ENCODE assay signal across 8 cellular contexts in the genomic region with DNA sequence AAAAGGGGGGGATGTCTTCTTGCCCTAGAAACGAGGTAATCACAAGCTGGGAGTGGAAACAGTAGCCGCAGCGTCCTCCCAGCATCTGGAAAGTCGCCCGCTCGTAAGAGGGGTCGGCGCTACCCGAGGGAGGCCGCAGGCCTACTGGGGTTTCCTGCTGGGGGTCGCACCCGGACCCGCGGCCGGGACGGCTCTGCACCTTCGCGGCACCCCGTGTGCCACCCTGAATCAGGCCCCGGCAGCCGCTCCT. TPM values are rescaled to one million over a fixed set of nuclear protein-coding genes. Genes with fewer than 3 reads are reported as not detected.
DNase-seq lines count a peak whose midpoint lies in the region; ATAC-seq and TF ChIP-seq lines count a peak whose summit lies in the region.

No MANE protein-coding gene starts in this region.

- intact Hi-C loops in right cardiac atrium (cut with DNase I), result loop anchor here in 1 of 4 donors (10.0 kb wide), 1 partner anchor 158 kb away; no protein-coding TSS in a partner anchor

- H3K27me3 ChIP-seq in right cardiac atrium (ENCODE audit: control insufficient read depth, insufficient read depth), result no peaks in the 10 kb centered on the region

- H3K9me3 ChIP-seq in right cardiac atrium (ENCODE audit: control insufficient read depth, low read length), result no peaks in the 10 kb centered on the region

- H3K4me3 ChIP-seq in right cardiac atrium (ENCODE audit: low read length), result peak overlapping the region; percentile 65

- ATAC-seq in right cardiac atrium (no peak), GM18870 (IDR thresholded peaks at IDR 0.05; ENCODE audit: unreplicated experiment) (no peak)
- ATAC-seq in stimulated activated effector memory CD8-positive, alpha-beta T cell treated with anti-CD3 and anti-CD28 coated beads, Interleukin-12 subunit alpha, Interleukin-12 subunit beta, amount 100 ng/mL, for 72 hours, result no peak

- peaks cover 63% of the 10 kb centered on the region for H3K4me1 Mint-ChIP-seq in activated T-cell treated with anti-CD3 and anti-CD28 coated beads, Interleukin-2, amount 50 U/mL, for 24 hours (ENCODE audit: low read depth)
- peaks cover 43% of the 10 kb centered on the region for H3K4me1 Mint-ChIP-seq in activated CD4-positive, alpha-beta memory T cell treated with anti-CD3 and anti-CD28 coated beads, Interleukin-2, amount 10 ng/mL, durations not matched to agents 7 days and 5 days
- peaks cover 30% of the 10 kb centered on the region for H3K4me1 Mint-ChIP-seq in stimulated activated effector memory CD8-positive, alpha-beta T cell treated with anti-CD3 and anti-CD28 coated beads, Interleukin-12 subunit alpha, Interleukin-12 subunit beta, amount 100 ng/mL, for 72 hours

- CTCF ChIA-PET in activated CD4-positive, alpha-beta memory T cell treated with anti-CD3 and anti-CD28 coated beads, Interleukin-2, amount 10 ng/mL, durations not matched to agents 7 days and 5 days (lab: Charles Lee), result interaction anchor here (1.0 to 2.3 kb wide), 4 partner anchors 24 to 134 kb away, joined by 3 to 10 read pairs (median 6); a partner anchor contains a TSS

- H3K36me3 Mint-ChIP-seq in activated T-cell treated with anti-CD3 and anti-CD28 coated beads, Interleukin-2, amount 50 U/mL, for 24 hours (ENCODE audit: low read depth), result peaks cover 62% of the 10 kb centered on the region
- H3K36me3 Mint-ChIP-seq in activated CD4-positive, alpha-beta memory T cell treated with anti-CD3 and anti-CD28 coated beads, Interleukin-2, amount 10 ng/mL, durations not matched to agents 7 days and 5 days (ENCODE audit: low read depth), result peaks cover 55% of the 10 kb centered on the region
- H3K36me3 Mint-ChIP-seq in stimulated activated effector memory CD8-positive, alpha-beta T cell treated with anti-CD3 and anti-CD28 coated beads, Interleukin-12 subunit alpha, Interleukin-12 subunit beta, amount 100 ng/mL, for 72 hours, result peaks cover 95% of the 10 kb centered on the region

- peak overlapping the region; percentile 98 for H3K27ac ChIP-seq in right cardiac atrium (ENCODE audit: low read length)

- H3K9me3 Mint-ChIP-seq in activated T-cell treated with anti-CD3 and anti-CD28 coated beads, Interleukin-2, amount 50 U/mL, for 24 hours, result no peaks in the 10 kb centered on the region
- H3K9me3 Mint-ChIP-seq in activated CD4-positive, alpha-beta memory T cell treated with anti-CD3 and anti-CD28 coated beads, Interleukin-2, amount 10 ng/mL, durations not matched to agents 7 days and 5 days, result no peaks in the 10 kb centered on the region
- H3K9me3 Mint-ChIP-seq in stimulated activated effector memory CD8-positive, alpha-beta T cell treated with anti-CD3 and anti-CD28 coated beads, Interleukin-12 subunit alpha, Interleukin-12 subunit beta, amount 100 ng/mL, for 72 hours, result no peaks in the 10 kb centered on the region

- in situ Hi-C loops in GM13976 (cut with MboI; ENCODE audit: low sequenced_read_pairs, unreplicated experiment), result no loop called here

- POLR2A ChIA-PET in activated CD4-positive, alpha-beta memory T cell treated with anti-CD3 and anti-CD28 coated beads, Interleukin-2, amount 10 ng/mL, durations not matched to agents 7 days and 5 days (lab: Charles Lee), result interaction anchor here (0.7 to 6.5 kb wide), 25 partner anchors 8 to 639 kb away, joined by 3 to 75 read pairs (median 4); a partner anchor contains a TSS

- peaks cover 11% of the 10 kb centered on the region for H3K4me1 ChIP-seq in right cardiac atrium (ENCODE audit: control insufficient read depth, insufficient read depth, low read length)

- H3K27me3 Mint-ChIP-seq in activated T-cell treated with anti-CD3 and anti-CD28 coated beads, Interleukin-2, amount 50 U/mL, for 24 hours, result no peaks in the 10 kb centered on the region
- no peaks in the 10 kb centered on the region for H3K27me3 Mint-ChIP-seq in activated CD4-positive, alpha-beta memory T cell treated with anti-CD3 and anti-CD28 coated beads, Interleukin-2, amount 10 ng/mL, durations not matched to agents 7 days and 5 days

- no peak for DNase-seq in activated T-cell treated with anti-CD3 and anti-CD28 coated beads, Interleukin-2, amount 50 U/mL, for 24 hours
- DNase-seq in activated T-cell treated with anti-CD3 and anti-CD28 coated beads, Interleukin-2, amount 50 U/mL, for 1 hour, result no peak
- DNase-seq in activated CD4-positive, alpha-beta memory T cell treated with anti-CD3 and anti-CD28 coated beads, Interleukin-2, amount 10 ng/mL, durations not matched to agents 7 days and 5 days, result no peak
- DNase-seq in right cardiac atrium (no peak), NCI-H2081 (lab: John Stamatoyannopoulos, UW) (no peak), GM13976 (ENCODE audit: low spot score) (no peak)
- DNase-seq in stimulated activated effector memory CD8-positive, alpha-beta T cell treated with anti-CD3 and anti-CD28 coated beads, Interleukin-12 subunit alpha, Interleukin-12 subunit beta, amount 100 ng/mL, for 72 hours (ENCODE audit: low spot score in 2 of 2), result no peak

- WGBS in right cardiac atrium, result under 1% methylated on average over 21 of the region's 21 CpGs

- H3K27ac Mint-ChIP-seq in activated T-cell treated with anti-CD3 and anti-CD28 coated beads, Interleukin-2, amount 50 U/mL, for 24 hours, result peak overlapping the region; percentile 99
- H3K27ac Mint-ChIP-seq in activated CD4-positive, alpha-beta memory T cell treated with anti-CD3 and anti-CD28 coated beads, Interleukin-2, amount 10 ng/mL, durations not matched to agents 7 days and 5 days, result peak overlapping the region; percentile 99
- peak overlapping the region; percentile 100 for H3K27ac Mint-ChIP-seq in stimulated activated effector memory CD8-positive, alpha-beta T cell treated with anti-CD3 and anti-CD28 coated beads, Interleukin-12 subunit alpha, Interleukin-12 subunit beta, amount 100 ng/mL, for 72 hours

- TF ChIP-seq CTCF in GM13976 (IDR thresholded peaks at IDR 0.05; ENCODE audit: borderline replicate concordance, control extremely low read depth, extremely low read depth, insufficient read depth, missing control alignments), result no peak

- H3K4me3 Mint-ChIP-seq in activated T-cell treated with anti-CD3 and anti-CD28 coated beads, Interleukin-2, amount 50 U/mL, for 24 hours, result peak overlapping the region; percentile 98
- H3K4me3 Mint-ChIP-seq in activated CD4-positive, alpha-beta memory T cell treated with anti-CD3 and anti-CD28 coated beads, Interleukin-2, amount 10 ng/mL, durations not matched to agents 7 days and 5 days, result peak overlapping the region; percentile 94
- peak overlapping the region; percentile 87 for H3K4me3 Mint-ChIP-seq in stimulated activated effector memory CD8-positive, alpha-beta T cell treated with anti-CD3 and anti-CD28 coated beads, Interleukin-12 subunit alpha, Interleukin-12 subunit beta, amount 100 ng/mL, for 72 hours

RNA-seq across cellular contexts. Expression of a gene that starts 0.5 kb away (rescaled TPM):
- total RNA-seq in activated CD4-positive, alpha-beta memory T cell treated with anti-CD3 and anti-CD28 coated beads, Interleukin-2, amount 10 ng/mL, durations not matched to agents 7 days and 5 days, result 10 to 100 TPM; 38.8 to 40.5 TPM
- total RNA-seq in right cardiac atrium, result 10 to 100 TPM; 14.1 to 18.4 (median 16.4) TPM
- polyA plus RNA-seq in right cardiac atrium, result 8.0 TPM

RNA-seq across cellular contexts. Expression of a gene that starts 1.5 kb away (rescaled TPM):
- total RNA-seq in activated CD4-positive, alpha-beta memory T cell treated with anti-CD3 and anti-CD28 coated beads, Interleukin-2, amount 10 ng/mL, durations not matched to agents 7 days and 5 days, result 10 to 100 TPM; 81.2 to 86.1 TPM
- total RNA-seq in right cardiac atrium, result 10 to 100 TPM; 24.0 to 27.6 (median 24.8) TPM
- 10.3 TPM for polyA plus RNA-seq in right cardiac atrium

RNA-seq across cellular contexts. Expression of a gene that starts 37.4 kb away (rescaled TPM):
- 1 to 10 TPM; 6.8 to 7.1 TPM for total RNA-seq in activated CD4-positive, alpha-beta memory T cell treated with anti-CD3 and anti-CD28 coated beads, Interleukin-2, amount 10 ng/mL, durations not matched to agents 7 days and 5 days
- total RNA-seq in right cardiac atrium, result 100 to 1,000 TPM in 1 of 4 donors, 10 to 100 TPM in 3; 41.6 to 113 (median 56.9) TPM
- polyA plus RNA-seq in right cardiac atrium, result 45.9 TPM

RNA-seq across cellular contexts. Expression of a gene that starts 37.8 kb away (rescaled TPM):
- total RNA-seq in activated CD4-positive, alpha-beta memory T cell treated with anti-CD3 and anti-CD28 coated beads, Interleukin-2, amount 10 ng/mL, durations not matched to agents 7 days and 5 days, result under 1 TPM; 0.88 TPM
- total RNA-seq in right cardiac atrium, result under 1 TPM; 0.20 to 0.24 (median 0.23) TPM
- 0.09 TPM for polyA plus RNA-seq in right cardiac atrium

RNA-seq across cellular contexts. Expression of a gene that starts 46.7 kb away (rescaled TPM):
- total RNA-seq in activated CD4-positive, alpha-beta memory T cell treated with anti-CD3 and anti-CD28 coated beads, Interleukin-2, amount 10 ng/mL, durations not matched to agents 7 days and 5 days, result under 1 TPM in 1 of 2 experiments, not detected in 1; 0.53 TPM
- 1 to 10 TPM in 1 of 4 donors, under 1 TPM in 3; 0.44 to 1.3 (median 0.58) TPM for total RNA-seq in right cardiac atrium
- polyA plus RNA-seq in right cardiac atrium, result 0.72 TPM

Comparison
In these comparisons a context has a peak if more than half of its experiments do, and no peak if none do; other contexts are left out.
1. RNA of a gene that starts 37.4 kb away (total RNA-seq): 41.6 to 113 TPM in right cardiac atrium; 6.8 to 7.1 TPM in activated CD4-positive, alpha-beta memory T cell treated with anti-CD3 and anti-CD28 coated beads, Interleukin-2, amount 10 ng/mL, durations not matched to agents 7 days and 5 days; every median in the first group is over 4 times any median in the second.
2. Peak in every context shown above with its lines, with median percentiles within 50 percentile points of each other: H3K27ac Mint-ChIP-seq and H3K4me3 Mint-ChIP-seq.